ENCODE assay signal across 13 cellular contexts in genomic region chr1:5161372-5161771, GRCh38.
"Had no signal": no experiment of that assay in that cellular context is flagged by ENCODE, and none has a peak within 500 bp of the region (broad histone marks: within the 10 kb centered on the region; RNA-seq: fewer than 3 reads in every experiment).

No MANE protein-coding gene starts in this region.

- H3K27me3 ChIP-seq: neutrophil had no signal

- ATAC-seq: activated CD4-positive, CD25-positive, alpha-beta regulatory T cell treated with anti-CD3 and anti-CD28 coated beads, Interleukin-2, amount 50 U/mL, for 24 hours; activated naive CD8-positive, alpha-beta T cell treated with anti-CD3 and anti-CD28 coated beads, Interleukin-2, amount 50 U/mL, for 24 hours; mucosa of descending colon; naive thymus-derived CD4-positive, alpha-beta T cell had no signal

- H3K27ac ChIP-seq: neutrophil, parathyroid adenoma had no signal

- H3K4me3 ChIP-seq: mucosa of descending colon had no signal

- H3K36me3 ChIP-seq: neutrophil had no signal

- H3K79me2 ChIP-seq: parathyroid adenoma had no signal

- H3K4me1 ChIP-seq: parathyroid adenoma had no signal

- H3K9me3 ChIP-seq: mucosa of descending colon, neutrophil had no signal

- DNase-seq: activated CD4-positive, alpha-beta T cell treated with anti-CD3 and anti-CD28 coated beads, Interleukin-2, amount 50 U/mL, for 1 hour; activated CD8-positive, alpha-beta memory T cell treated with anti-CD3 and anti-CD28 coated beads for 24 hours; activated naive CD8-positive, alpha-beta T cell treated with anti-CD3 and anti-CD28 coated beads, Interleukin-2, amount 50 U/mL, for 24 hours; aorta; effector memory CD4-positive, alpha-beta T cell; foreskin melanocyte; mucosa of descending colon; naive thymus-derived CD4-positive, alpha-beta T cell; stimulated activated CD4-positive, alpha-beta T cell treated with anti-CD3 and anti-CD28 coated beads, Interleukin-1b, Interleukin-23, amount 100 ng/mL, for 48 hours; T-helper 9 cell had no signal

- H2AFZ ChIP-seq: parathyroid adenoma had no signal
